In genomic region chr1:63701187-63701586, GRCh38 we compare ENCODE assay signal across 18 cellular contexts.
DNase-seq lines count a peak whose midpoint lies in the region; ATAC-seq and TF ChIP-seq lines count a peak whose summit lies in the region.
"Had no signal": no experiment of that assay in that cellular context is flagged by ENCODE, and none has a peak within 500 bp of the region (broad histone marks: within the 10 kb centered on the region; RNA-seq: fewer than 3 reads in every experiment).

No MANE protein-coding gene starts in this region.

- no peak for TF ChIP-seq POLR2A in stomach (IDR thresholded peaks at IDR 0.05)

- no peak overlapping the region for H3K4me3 Mint-ChIP-seq in stimulated activated effector memory CD8-positive, alpha-beta T cell treated with anti-CD3 and anti-CD28 coated beads, Interleukin-12 subunit alpha, Interleukin-12 subunit beta, amount 100 ng/mL, for 72 hours
- H3K4me3 Mint-ChIP-seq: CD8-positive, alpha-beta memory T cell; stimulated activated memory B cell treated with anti-CD40 and anti-IgM and Interleukin-4, amounts not matched to agents 10 μg/mL and 1 μg/mL and 100 μg/mL, for 72 hours had no signal

- no peak overlapping the region for H3K9ac ChIP-seq in colonic mucosa (ENCODE audit: low read depth in 2 of 2, low read length in 2 of 2)

- no peak for TF ChIP-seq CTCF in colonic mucosa (IDR thresholded peaks at IDR 0.05)
- peak in 1 of 7 experiments; percentile 31 for TF ChIP-seq CTCF in stomach (IDR thresholded peaks at IDR 0.05)

- H3K4me1 ChIP-seq in right cardiac atrium (ENCODE audit: control insufficient read depth, insufficient read depth, low read length) (peaks cover 5% of the 10 kb centered on the region), colonic mucosa (peaks cover 4% of the 10 kb centered on the region), stomach (peaks cover 9 to 79% (median 51%) of the 10 kb centered on the region in 4 donors)

- no peaks in the 10 kb centered on the region for H3K9me3 ChIP-seq in right cardiac atrium (ENCODE audit: control insufficient read depth, low read length)
- H3K9me3 ChIP-seq in colonic mucosa, result no peaks in the 10 kb centered on the region
- H3K9me3 ChIP-seq in stomach, result no peaks in the 10 kb centered on the region
- H3K9me3 ChIP-seq: esophagus muscularis mucosa, ovary had no signal

- no peaks in the 10 kb centered on the region for H3K27me3 ChIP-seq in right cardiac atrium (ENCODE audit: control insufficient read depth, insufficient read depth)
- H3K27me3 ChIP-seq in colonic mucosa, result no peaks in the 10 kb centered on the region
- H3K27me3 ChIP-seq in stomach, result no peaks in the 10 kb centered on the region
- H3K27me3 ChIP-seq: esophagus muscularis mucosa, ovary had no signal

- ATAC-seq in Right ventricle myocardium superior (ENCODE audit: poor library complexity), result peak; percentile 56
- ATAC-seq in right cardiac atrium, result no peak
- no peak for ATAC-seq in stimulated activated effector memory CD8-positive, alpha-beta T cell treated with anti-CD3 and anti-CD28 coated beads, Interleukin-12 subunit alpha, Interleukin-12 subunit beta, amount 100 ng/mL, for 72 hours
- ATAC-seq: stimulated activated memory B cell treated with anti-CD40 and anti-IgM and Interleukin-4, amounts not matched to agents 10 μg/mL and 1 μg/mL and 100 μg/mL, for 72 hours had no signal

- H3K4me3 ChIP-seq in right cardiac atrium (ENCODE audit: low read length) (no peak overlapping the region), colonic mucosa (no peak overlapping the region), stomach (no peak overlapping the region)
- H3K4me3 ChIP-seq: esophagus muscularis mucosa, ovary, smooth muscle cell had no signal

- no peaks in the 10 kb centered on the region for H3K4me1 Mint-ChIP-seq in stimulated activated effector memory CD8-positive, alpha-beta T cell treated with anti-CD3 and anti-CD28 coated beads, Interleukin-12 subunit alpha, Interleukin-12 subunit beta, amount 100 ng/mL, for 72 hours
- H3K4me1 Mint-ChIP-seq: CD8-positive, alpha-beta memory T cell had no signal

- no peak overlapping the region for H3K27ac ChIP-seq in right cardiac atrium (ENCODE audit: low read length)
- H3K27ac ChIP-seq in colonic mucosa, result no peak overlapping the region
- peak overlapping the region in 4 of 5 donors; percentile 60 to 86 (median 78) for H3K27ac ChIP-seq in stomach
- H3K27ac ChIP-seq: esophagus muscularis mucosa, ovary, RWPE1 had no signal

- H3K36me3 Mint-ChIP-seq in stimulated activated effector memory CD8-positive, alpha-beta T cell treated with anti-CD3 and anti-CD28 coated beads, Interleukin-12 subunit alpha, Interleukin-12 subunit beta, amount 100 ng/mL, for 72 hours, result no peaks in the 10 kb centered on the region
- H3K36me3 Mint-ChIP-seq: CD8-positive, alpha-beta memory T cell; stimulated activated memory B cell treated with anti-CD40 and anti-IgM and Interleukin-4, amounts not matched to agents 10 μg/mL and 1 μg/mL and 100 μg/mL, for 72 hours had no signal

- H3K9me3 Mint-ChIP-seq in stimulated activated effector memory CD8-positive, alpha-beta T cell treated with anti-CD3 and anti-CD28 coated beads, Interleukin-12 subunit alpha, Interleukin-12 subunit beta, amount 100 ng/mL, for 72 hours, result no peaks in the 10 kb centered on the region
- H3K9me3 Mint-ChIP-seq: CD8-positive, alpha-beta memory T cell; stimulated activated memory B cell treated with anti-CD40 and anti-IgM and Interleukin-4, amounts not matched to agents 10 μg/mL and 1 μg/mL and 100 μg/mL, for 72 hours had no signal

- no peak for TF ChIP-seq EP300 in stomach (IDR thresholded peaks at IDR 0.05)

- WGBS in right cardiac atrium, result 69% methylated on average over 6 of the region's 6 CpGs
- WGBS in stomach, 5 donors, result 29 to 48% (median 38%) methylated on average over 6 of the region's 6 CpGs

- no peak overlapping the region for H3K27ac Mint-ChIP-seq in stimulated activated effector memory CD8-positive, alpha-beta T cell treated with anti-CD3 and anti-CD28 coated beads, Interleukin-12 subunit alpha, Interleukin-12 subunit beta, amount 100 ng/mL, for 72 hours
- H3K27ac Mint-ChIP-seq: CD8-positive, alpha-beta memory T cell; stimulated activated memory B cell treated with anti-CD40 and anti-IgM and Interleukin-4, amounts not matched to agents 10 μg/mL and 1 μg/mL and 100 μg/mL, for 72 hours had no signal

- H3K36me3 ChIP-seq in colonic mucosa (no peaks in the 10 kb centered on the region), stomach (no peaks in the 10 kb centered on the region)
- H3K36me3 ChIP-seq: esophagus muscularis mucosa, ovary had no signal

- intact Hi-C loops in Right ventricle myocardium superior (cut with DNase I) (no loop called here), right cardiac atrium (cut with DNase I) (no loop called here), colonic mucosa (cut with DNase I) (no loop called here), stomach (cut with DNase I; ENCODE audit: low total_unique reads) (no loop called here)

- DNase-seq in Right ventricle myocardium superior (peak; percentile 47), right cardiac atrium (no peak), NCI-H2107 treated with DMSO at 0.1 percent for 48 hours (lab: John Stamatoyannopoulos, UW; ENCODE audit: unreplicated experiment) (peak; percentile 61), colonic mucosa (peak; percentile 76), stomach (peak; percentile 80), GM03348 (ENCODE audit: low spot score) (no peak)
- no peak for DNase-seq in stimulated activated CD4-positive, alpha-beta T cell treated with anti-CD3 and anti-CD28 coated beads, Interleukin-2, amount 100 ng/mL, for 24 hours
- no peak for DNase-seq in stimulated activated effector memory CD8-positive, alpha-beta T cell treated with anti-CD3 and anti-CD28 coated beads, Interleukin-12 subunit alpha, Interleukin-12 subunit beta, amount 100 ng/mL, for 72 hours (ENCODE audit: low spot score in 2 of 2)
- DNase-seq: activated gamma-delta T cell treated with Interleukin-2 at 50 U/mL for 16 hours; aorta; CD8-positive, alpha-beta memory T cell; cortex of kidney; islet precursor cell; ovary had no signal

Comparison
In these comparisons a context has a peak if more than half of its experiments do, and no peak if none do; other contexts are left out.
1. DNase-seq: peak in Right ventricle myocardium superior (single experiment), NCI-H2107 treated with DMSO at 0.1 percent for 48 hours (single experiment), colonic mucosa (single experiment) and stomach (single experiment); none in right cardiac atrium (0 of 3), stimulated activated CD4-positive, alpha-beta T cell treated with anti-CD3 and anti-CD28 coated beads, Interleukin-2, amount 100 ng/mL, for 24 hours (0 of 2), stimulated activated effector memory CD8-positive, alpha-beta T cell treated with anti-CD3 and anti-CD28 coated beads, Interleukin-12 subunit alpha, Interleukin-12 subunit beta, amount 100 ng/mL, for 72 hours (0 of 2) and GM03348 (single experiment).
2. H3K27ac ChIP-seq: peak in stomach (4 of 5); none in right cardiac atrium (single experiment) and colonic mucosa (single experiment).